1 cellular context compared by ENCODE assay signal in genomic region chr3:187997946-187998561, GRCh38.
TF ChIP-seq lines count a peak whose summit lies in the region.

No MANE protein-coding gene starts in this region.

TF ChIP-seq in HepG2, 621 proteins besides CTCF, POLR2A, EP300 and RAD21 (continued from another document):
- no peak for TF ChIP-seq GRHL1 (CRISPR knock-in tag; conservative IDR thresholded peaks at IDR 0.05)
- TF ChIP-seq SAFB2 (CRISPR knock-in tag; IDR thresholded peaks at IDR 0.05; ENCODE audit: borderline replicate concordance, low read depth): no peak
- TF ChIP-seq NFYB (CRISPR knock-in tag; IDR thresholded peaks at IDR 0.05): no peak
- no peak for TF ChIP-seq U2AF2 (IDR thresholded peaks at IDR 0.05; ENCODE audit: low read depth, low read length)
- TF ChIP-seq KDM2A (CRISPR knock-in tag; IDR thresholded peaks at IDR 0.05; ENCODE audit: borderline replicate concordance, low read depth): no peak
- peak; percentile 95 for TF ChIP-seq PHF21A (CRISPR knock-in tag; IDR thresholded peaks at IDR 0.05)
- no peak for TF ChIP-seq ZNF639 (CRISPR knock-in tag; conservative IDR thresholded peaks at IDR 0.05)
- TF ChIP-seq AHDC1 (CRISPR knock-in tag; IDR thresholded peaks at IDR 0.05; ENCODE audit: borderline replicate concordance): peak; percentile 87; the same call in 1 of the 2 replicates
- TF ChIP-seq SAP130 (CRISPR knock-in tag; IDR thresholded peaks at IDR 0.05; ENCODE audit: low read depth): peak; percentile 90
- TF ChIP-seq GMEB2 (CRISPR knock-in tag; IDR thresholded peaks at IDR 0.05; ENCODE audit: low read depth): no peak
- no peak for TF ChIP-seq CCAR2 (optimal IDR thresholded peaks at IDR 0.05; ENCODE audit: low read depth, low read length)
- no peak for TF ChIP-seq ARID2 (CRISPR knock-in tag; IDR thresholded peaks at IDR 0.05; ENCODE audit: borderline replicate concordance)
- no peak; the same call in 1 of the 2 replicates for TF ChIP-seq ZSCAN5A (CRISPR knock-in tag; IDR thresholded peaks at IDR 0.05; ENCODE audit: borderline replicate concordance)
- no peak for TF ChIP-seq ZNF343 (CRISPR knock-in tag; IDR thresholded peaks at IDR 0.05)
- peak; percentile 62; the same call in 1 of the 2 replicates for TF ChIP-seq ARID4A (CRISPR knock-in tag; IDR thresholded peaks at IDR 0.05; ENCODE audit: borderline replicate concordance)
- TF ChIP-seq PHF20 (CRISPR knock-in tag; IDR thresholded peaks at IDR 0.05): no peak
